1 cellular context compared by ENCODE assay signal in the genomic region with DNA sequence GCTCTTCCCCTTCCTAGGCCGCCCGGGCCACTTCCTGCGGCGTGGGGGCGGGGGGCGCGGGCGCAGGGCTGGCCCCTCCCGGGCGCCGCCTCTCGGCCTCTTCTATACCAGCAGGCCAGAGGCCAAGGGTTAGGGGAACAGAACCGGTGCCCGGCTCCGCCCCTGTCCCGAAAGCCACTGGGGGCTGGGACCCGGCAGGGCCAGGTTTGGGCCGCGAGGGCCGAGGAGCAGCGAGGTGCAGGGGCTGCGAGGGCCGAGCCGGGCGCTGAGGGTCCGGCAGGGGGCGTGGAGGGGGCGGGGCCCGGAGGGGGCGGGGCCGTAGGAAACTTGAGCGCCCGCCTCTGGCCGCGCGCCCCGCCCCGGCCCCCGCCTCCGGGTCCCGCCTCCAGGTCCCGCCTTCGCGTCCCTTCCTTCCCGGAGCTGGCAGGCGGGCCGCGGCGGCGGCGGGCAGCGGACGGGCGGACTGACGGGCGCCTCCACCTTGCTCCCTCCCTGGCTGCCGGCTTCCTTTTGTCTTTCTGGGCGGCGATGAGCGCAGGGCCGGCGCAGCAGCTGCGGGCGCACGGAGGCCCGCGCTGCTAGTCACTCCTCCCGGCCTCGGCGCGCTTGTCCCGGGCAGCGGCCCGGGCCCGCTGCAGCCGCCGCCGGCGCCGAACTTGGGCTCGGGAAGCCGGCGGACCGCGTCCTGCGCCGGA.
A peak's percentile ranks its signal among the peaks of the same experiment; 100 is the strongest.
TF ChIP-seq lines count a peak whose summit lies in the region.

A gene (plus strand): TSS at position 426 of the 695 bp plus-strand sequence. CDS start 116,854 bp downstream, outside the sequence.

TF ChIP-seq in K562, 482 proteins besides CTCF, POLR2A, EP300 and RAD21 (continued from another document and continues in another):
- TF ChIP-seq, protein P1, sequence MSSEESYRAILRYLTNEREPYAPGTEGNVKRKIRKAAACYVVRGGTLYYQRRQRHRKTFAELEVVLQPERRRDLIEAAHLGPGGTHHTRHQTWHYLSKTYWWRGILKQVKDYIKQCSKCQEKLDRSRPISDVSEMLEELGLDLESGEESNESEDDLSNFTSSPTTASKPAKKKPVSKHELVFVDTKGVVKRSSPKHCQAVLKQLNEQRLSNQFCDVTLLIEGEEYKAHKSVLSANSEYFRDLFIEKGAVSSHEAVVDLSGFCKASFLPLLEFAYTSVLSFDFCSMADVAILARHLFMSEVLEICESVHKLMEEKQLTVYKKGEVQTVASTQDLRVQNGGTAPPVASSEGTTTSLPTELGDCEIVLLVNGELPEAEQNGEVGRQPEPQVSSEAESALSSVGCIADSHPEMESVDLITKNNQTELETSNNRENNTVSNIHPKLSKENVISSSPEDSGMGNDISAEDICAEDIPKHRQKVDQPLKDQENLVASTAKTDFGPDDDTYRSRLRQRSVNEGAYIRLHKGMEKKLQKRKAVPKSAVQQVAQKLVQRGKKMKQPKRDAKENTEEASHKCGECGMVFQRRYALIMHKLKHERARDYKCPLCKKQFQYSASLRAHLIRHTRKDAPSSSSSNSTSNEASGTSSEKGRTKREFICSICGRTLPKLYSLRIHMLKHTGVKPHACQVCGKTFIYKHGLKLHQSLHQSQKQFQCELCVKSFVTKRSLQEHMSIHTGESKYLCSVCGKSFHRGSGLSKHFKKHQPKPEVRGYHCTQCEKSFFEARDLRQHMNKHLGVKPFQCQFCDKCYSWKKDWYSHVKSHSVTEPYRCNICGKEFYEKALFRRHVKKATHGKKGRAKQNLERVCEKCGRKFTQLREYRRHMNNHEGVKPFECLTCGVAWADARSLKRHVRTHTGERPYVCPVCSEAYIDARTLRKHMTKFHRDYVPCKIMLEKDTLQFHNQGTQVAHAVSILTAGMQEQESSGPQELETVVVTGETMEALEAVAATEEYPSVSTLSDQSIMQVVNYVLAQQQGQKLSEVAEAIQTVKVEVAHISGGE (CRISPR knock-in tag; IDR thresholded peaks at IDR 0.05), result peak in 1 of 3 experiments; percentile 81; a peak in 1 of 6 replicates
- TF ChIP-seq STAG1 (CRISPR knock-in tag; IDR thresholded peaks at IDR 0.05; ENCODE audit: borderline replicate concordance), result no peak
- peak; percentile 63 for TF ChIP-seq RB1 (IDR thresholded peaks at IDR 0.05; ENCODE audit: low read depth)
- TF ChIP-seq ESRRB (CRISPR knock-in tag; IDR thresholded peaks at IDR 0.05; ENCODE audit: borderline replicate concordance), result no peak
- TF ChIP-seq, protein P2, sequence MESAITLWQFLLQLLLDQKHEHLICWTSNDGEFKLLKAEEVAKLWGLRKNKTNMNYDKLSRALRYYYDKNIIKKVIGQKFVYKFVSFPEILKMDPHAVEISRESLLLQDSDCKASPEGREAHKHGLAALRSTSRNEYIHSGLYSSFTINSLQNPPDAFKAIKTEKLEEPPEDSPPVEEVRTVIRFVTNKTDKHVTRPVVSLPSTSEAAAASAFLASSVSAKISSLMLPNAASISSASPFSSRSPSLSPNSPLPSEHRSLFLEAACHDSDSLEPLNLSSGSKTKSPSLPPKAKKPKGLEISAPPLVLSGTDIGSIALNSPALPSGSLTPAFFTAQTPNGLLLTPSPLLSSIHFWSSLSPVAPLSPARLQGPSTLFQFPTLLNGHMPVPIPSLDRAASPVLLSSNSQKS (CRISPR knock-in tag; IDR thresholded peaks at IDR 0.05), result no peak
- TF ChIP-seq PCBP1 (IDR thresholded peaks at IDR 0.05; ENCODE audit: low read depth, low read length, poor library complexity, severe bottlenecking), result no peak
- TF ChIP-seq, protein P3, sequence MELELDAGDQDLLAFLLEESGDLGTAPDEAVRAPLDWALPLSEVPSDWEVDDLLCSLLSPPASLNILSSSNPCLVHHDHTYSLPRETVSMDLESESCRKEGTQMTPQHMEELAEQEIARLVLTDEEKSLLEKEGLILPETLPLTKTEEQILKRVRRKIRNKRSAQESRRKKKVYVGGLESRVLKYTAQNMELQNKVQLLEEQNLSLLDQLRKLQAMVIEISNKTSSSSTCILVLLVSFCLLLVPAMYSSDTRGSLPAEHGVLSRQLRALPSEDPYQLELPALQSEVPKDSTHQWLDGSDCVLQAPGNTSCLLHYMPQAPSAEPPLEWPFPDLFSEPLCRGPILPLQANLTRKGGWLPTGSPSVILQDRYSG (tag; conservative IDR thresholded peaks at IDR 0.05; ENCODE audit: low read depth), result no peak
- TF ChIP-seq, protein P4, sequence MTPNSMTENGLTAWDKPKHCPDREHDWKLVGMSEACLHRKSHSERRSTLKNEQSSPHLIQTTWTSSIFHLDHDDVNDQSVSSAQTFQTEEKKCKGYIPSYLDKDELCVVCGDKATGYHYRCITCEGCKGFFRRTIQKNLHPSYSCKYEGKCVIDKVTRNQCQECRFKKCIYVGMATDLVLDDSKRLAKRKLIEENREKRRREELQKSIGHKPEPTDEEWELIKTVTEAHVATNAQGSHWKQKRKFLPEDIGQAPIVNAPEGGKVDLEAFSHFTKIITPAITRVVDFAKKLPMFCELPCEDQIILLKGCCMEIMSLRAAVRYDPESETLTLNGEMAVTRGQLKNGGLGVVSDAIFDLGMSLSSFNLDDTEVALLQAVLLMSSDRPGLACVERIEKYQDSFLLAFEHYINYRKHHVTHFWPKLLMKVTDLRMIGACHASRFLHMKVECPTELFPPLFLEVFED (CRISPR knock-in tag; conservative IDR thresholded peaks at IDR 0.05), result no peak
- TF ChIP-seq, protein P5, sequence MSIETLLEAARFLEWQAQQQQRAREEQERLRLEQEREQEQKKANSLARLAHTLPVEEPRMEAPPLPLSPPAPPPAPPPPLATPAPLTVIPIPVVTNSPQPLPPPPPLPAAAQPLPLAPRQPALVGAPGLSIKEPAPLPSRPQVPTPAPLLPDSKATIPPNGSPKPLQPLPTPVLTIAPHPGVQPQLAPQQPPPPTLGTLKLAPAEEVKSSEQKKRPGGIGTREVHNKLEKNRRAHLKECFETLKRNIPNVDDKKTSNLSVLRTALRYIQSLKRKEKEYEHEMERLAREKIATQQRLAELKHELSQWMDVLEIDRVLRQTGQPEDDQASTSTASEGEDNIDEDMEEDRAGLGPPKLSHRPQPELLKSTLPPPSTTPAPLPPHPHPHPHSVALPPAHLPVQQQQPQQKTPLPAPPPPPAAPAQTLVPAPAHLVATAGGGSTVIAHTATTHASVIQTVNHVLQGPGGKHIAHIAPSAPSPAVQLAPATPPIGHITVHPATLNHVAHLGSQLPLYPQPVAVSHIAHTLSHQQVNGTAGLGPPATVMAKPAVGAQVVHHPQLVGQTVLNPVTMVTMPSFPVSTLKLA (conservative IDR thresholded peaks at IDR 0.05), result peak in 1 of 2 experiments; percentile 65; a peak in 2 of 4 replicates
- TF ChIP-seq, protein P6, sequence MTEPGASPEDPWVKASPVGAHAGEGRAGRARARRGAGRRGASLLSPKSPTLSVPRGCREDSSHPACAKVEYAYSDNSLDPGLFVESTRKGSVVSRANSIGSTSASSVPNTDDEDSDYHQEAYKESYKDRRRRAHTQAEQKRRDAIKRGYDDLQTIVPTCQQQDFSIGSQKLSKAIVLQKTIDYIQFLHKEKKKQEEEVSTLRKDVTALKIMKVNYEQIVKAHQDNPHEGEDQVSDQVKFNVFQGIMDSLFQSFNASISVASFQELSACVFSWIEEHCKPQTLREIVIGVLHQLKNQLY (CRISPR knock-in tag; conservative IDR thresholded peaks at IDR 0.05), result no peak
- 0 out of 4 replicates have a peak, but pooled peaks of 1 of the 2 experiments have one; percentile 44 for TF ChIP-seq SRF (CRISPR knock-in tag; IDR thresholded peaks at IDR 0.05)
- TF ChIP-seq, protein P7, sequence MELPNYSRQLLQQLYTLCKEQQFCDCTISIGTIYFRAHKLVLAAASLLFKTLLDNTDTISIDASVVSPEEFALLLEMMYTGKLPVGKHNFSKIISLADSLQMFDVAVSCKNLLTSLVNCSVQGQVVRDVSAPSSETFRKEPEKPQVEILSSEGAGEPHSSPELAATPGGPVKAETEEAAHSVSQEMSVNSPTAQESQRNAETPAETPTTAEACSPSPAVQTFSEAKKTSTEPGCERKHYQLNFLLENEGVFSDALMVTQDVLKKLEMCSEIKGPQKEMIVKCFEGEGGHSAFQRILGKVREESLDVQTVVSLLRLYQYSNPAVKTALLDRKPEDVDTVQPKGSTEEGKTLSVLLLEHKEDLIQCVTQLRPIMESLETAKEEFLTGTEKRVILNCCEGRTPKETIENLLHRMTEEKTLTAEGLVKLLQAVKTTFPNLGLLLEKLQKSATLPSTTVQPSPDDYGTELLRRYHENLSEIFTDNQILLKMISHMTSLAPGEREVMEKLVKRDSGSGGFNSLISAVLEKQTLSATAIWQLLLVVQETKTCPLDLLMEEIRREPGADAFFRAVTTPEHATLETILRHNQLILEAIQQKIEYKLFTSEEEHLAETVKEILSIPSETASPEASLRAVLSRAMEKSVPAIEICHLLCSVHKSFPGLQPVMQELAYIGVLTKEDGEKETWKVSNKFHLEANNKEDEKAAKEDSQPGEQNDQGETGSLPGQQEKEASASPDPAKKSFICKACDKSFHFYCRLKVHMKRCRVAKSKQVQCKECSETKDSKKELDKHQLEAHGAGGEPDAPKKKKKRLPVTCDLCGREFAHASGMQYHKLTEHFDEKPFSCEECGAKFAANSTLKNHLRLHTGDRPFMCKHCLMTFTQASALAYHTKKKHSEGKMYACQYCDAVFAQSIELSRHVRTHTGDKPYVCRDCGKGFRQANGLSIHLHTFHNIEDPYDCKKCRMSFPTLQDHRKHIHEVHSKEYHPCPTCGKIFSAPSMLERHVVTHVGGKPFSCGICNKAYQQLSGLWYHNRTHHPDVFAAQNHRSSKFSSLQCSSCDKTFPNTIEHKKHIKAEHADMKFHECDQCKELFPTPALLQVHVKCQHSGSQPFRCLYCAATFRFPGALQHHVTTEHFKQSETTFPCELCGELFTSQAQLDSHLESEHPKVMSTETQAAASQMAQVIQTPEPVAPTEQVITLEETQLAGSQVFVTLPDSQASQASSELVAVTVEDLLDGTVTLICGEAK (IDR thresholded peaks at IDR 0.05), result no peak
- TF ChIP-seq, protein P7 (CRISPR knock-in tag; IDR thresholded peaks at IDR 0.05), result no peak
- peak; percentile 56 for TF ChIP-seq GATAD2B (IDR thresholded peaks at IDR 0.05; ENCODE audit: borderline replicate concordance)
- TF ChIP-seq POLR2G (IDR thresholded peaks at IDR 0.05; ENCODE audit: low read depth, low read length), result peak; percentile 79
- TF ChIP-seq SAFB2 (IDR thresholded peaks at IDR 0.05; ENCODE audit: borderline replicate concordance, low read depth, low read length, severe bottlenecking), result no peak
- peak; percentile 31; the same call in 1 of the 2 replicates for TF ChIP-seq CHD2 (IDR thresholded peaks at IDR 0.05; ENCODE audit: low read depth, low read length)
- TF ChIP-seq PHF8 (IDR thresholded peaks at IDR 0.05; ENCODE audit: borderline replicate concordance, low read length), result peak; percentile 72; the same call in 1 of the 2 replicates
- TF ChIP-seq, protein P8, sequence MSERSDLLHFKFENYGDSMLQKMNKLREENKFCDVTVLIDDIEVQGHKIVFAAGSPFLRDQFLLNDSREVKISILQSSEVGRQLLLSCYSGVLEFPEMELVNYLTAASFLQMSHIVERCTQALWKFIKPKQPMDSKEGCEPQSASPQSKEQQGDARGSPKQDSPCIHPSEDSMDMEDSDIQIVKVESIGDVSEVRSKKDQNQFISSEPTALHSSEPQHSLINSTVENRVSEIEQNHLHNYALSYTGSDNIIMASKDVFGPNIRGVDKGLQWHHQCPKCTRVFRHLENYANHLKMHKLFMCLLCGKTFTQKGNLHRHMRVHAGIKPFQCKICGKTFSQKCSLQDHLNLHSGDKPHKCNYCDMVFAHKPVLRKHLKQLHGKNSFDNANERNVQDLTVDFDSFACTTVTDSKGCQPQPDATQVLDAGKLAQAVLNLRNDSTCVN (CRISPR knock-in tag; IDR thresholded peaks at IDR 0.05), result no peak
- TF ChIP-seq ZFX (CRISPR knock-in tag; IDR thresholded peaks at IDR 0.05), result peak; percentile 81
